ENCODE assay signal across 11 cellular contexts in genomic region chr10:106935978-106936451, GRCh38.
DNase-seq lines count a peak whose midpoint lies in the region; ATAC-seq and TF ChIP-seq lines count a peak whose summit lies in the region.
"Had no signal": no experiment of that assay in that cellular context is flagged by ENCODE, and none has a peak within 500 bp of the region (broad histone marks: within the 10 kb centered on the region; RNA-seq: fewer than 3 reads in every experiment).

No MANE protein-coding gene starts in this region.

- peaks cover 5% of the 10 kb centered on the region for H3K9me3 Mint-ChIP-seq in activated T-cell treated with anti-CD3 and anti-CD28 coated beads, Interleukin-2, amount 50 U/mL, for 24 hours

- no peaks in the 10 kb centered on the region for H3K27me3 Mint-ChIP-seq in activated T-cell treated with anti-CD3 and anti-CD28 coated beads, Interleukin-2, amount 50 U/mL, for 24 hours
- H3K27me3 Mint-ChIP-seq: activated T-helper 17 cell treated with anti-CD3 and anti-CD28 coated beads, Interleukin-2, amount 50 U/mL, for 72 hours had no signal

- H3K27me3 ChIP-seq in dorsolateral prefrontal cortex, result peaks cover 0 to 4% (median 0%) of the 10 kb centered on the region in 45 donors

- intact Hi-C loops in dorsolateral prefrontal cortex (cut with DNase I), result no loop called here

- no peak overlapping the region for H3K4me3 ChIP-seq in dorsolateral prefrontal cortex
- H3K4me3 ChIP-seq: SK-N-MC had no signal

- no peak overlapping the region for H3K27ac Mint-ChIP-seq in activated T-cell treated with anti-CD3 and anti-CD28 coated beads, Interleukin-2, amount 50 U/mL, for 24 hours
- H3K27ac Mint-ChIP-seq: activated T-helper 17 cell treated with anti-CD3 and anti-CD28 coated beads, Interleukin-2, amount 50 U/mL, for 72 hours had no signal

- peak overlapping the region in 37 of 59 donors; percentile 1 to 78 (median 41) for H3K27ac ChIP-seq in dorsolateral prefrontal cortex
- H3K27ac ChIP-seq: SK-N-MC had no signal

- no peaks in the 10 kb centered on the region for H3K4me1 Mint-ChIP-seq in activated T-cell treated with anti-CD3 and anti-CD28 coated beads, Interleukin-2, amount 50 U/mL, for 24 hours (ENCODE audit: low read depth)
- H3K4me1 Mint-ChIP-seq: activated T-helper 17 cell treated with anti-CD3 and anti-CD28 coated beads, Interleukin-2, amount 50 U/mL, for 72 hours had no signal

- DNase-seq in dorsolateral prefrontal cortex (no peak), SW 1271 (lab: John Stamatoyannopoulos, UW) (no peak), foreskin melanocyte (no peak)
- DNase-seq in activated T-cell treated with anti-CD3 and anti-CD28 coated beads, Interleukin-2, amount 50 U/mL, for 24 hours, result no peak
- DNase-seq in stimulated activated CD4-positive, alpha-beta T cell treated with anti-CD3 and anti-CD28 coated beads, Interleukin-12 subunit alpha, Interleukin-12 subunit beta, amount 100 ng/mL, for 4 hours, result no peak
- DNase-seq: DND-41 had no signal

- no peak for TF ChIP-seq CTCF in dorsolateral prefrontal cortex (IDR thresholded peaks at IDR 0.05 in 54 of 56, conservative IDR thresholded peaks at IDR 0.05 in 2 of 56; ENCODE audit: low read depth in 1 of 56, partially characterized antibody in 56 of 56)

- H3K4me3 Mint-ChIP-seq in activated T-cell treated with anti-CD3 and anti-CD28 coated beads, Interleukin-2, amount 50 U/mL, for 24 hours, result no peak overlapping the region
- H3K4me3 Mint-ChIP-seq: activated T-helper 17 cell treated with anti-CD3 and anti-CD28 coated beads, Interleukin-2, amount 50 U/mL, for 72 hours had no signal

- no peaks in the 10 kb centered on the region for H3K36me3 Mint-ChIP-seq in activated T-cell treated with anti-CD3 and anti-CD28 coated beads, Interleukin-2, amount 50 U/mL, for 24 hours (ENCODE audit: low read depth)

- peak; percentile 72 for ATAC-seq in GM18519 (IDR thresholded peaks at IDR 0.05; ENCODE audit: low FRiP score, unreplicated experiment)
- ATAC-seq in GM21717 (IDR thresholded peaks at IDR 0.05; ENCODE audit: unreplicated experiment), result peak; percentile 71
- peak; percentile 69 for ATAC-seq in HG03442 (IDR thresholded peaks at IDR 0.05; ENCODE audit: unreplicated experiment)
- ATAC-seq: activated T-helper 17 cell treated with anti-CD3 and anti-CD28 coated beads, Interleukin-2, amount 50 U/mL, for 72 hours had no signal
